In the genomic region with DNA sequence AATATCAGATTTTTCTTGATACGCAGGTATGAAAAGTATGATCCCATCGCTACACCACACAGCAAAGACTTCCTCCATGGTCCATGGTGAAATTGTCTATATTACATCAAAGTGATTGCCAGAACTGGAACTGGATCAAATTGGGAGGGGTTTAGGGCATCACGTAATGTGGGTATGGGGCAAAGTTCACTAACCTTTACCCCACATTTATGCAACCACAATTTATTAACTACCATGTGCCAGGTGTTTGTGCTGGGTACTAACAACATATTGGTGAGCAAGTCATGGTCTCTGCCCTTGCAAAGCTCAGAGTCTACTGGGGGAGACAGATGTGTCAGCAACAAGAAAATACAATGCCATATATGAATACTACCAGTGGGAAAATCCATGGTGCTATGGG, we compare ENCODE assay signal across 35 cellular contexts.
DNase-seq lines count a peak whose midpoint lies in the region; ATAC-seq, FAIRE-seq and TF ChIP-seq lines count a peak whose summit lies in the region.
"Had no signal": no experiment of that assay in that cellular context is flagged by ENCODE, and none has a peak within 500 bp of the region (broad histone marks: within the 10 kb centered on the region; RNA-seq: fewer than 3 reads in every experiment).

No MANE protein-coding gene starts in this region.

- peaks cover 7 to 26% (median 11%) of the 10 kb centered on the region in 4 donors for H3K4me1 ChIP-seq in liver (ENCODE audit: control insufficient read depth in 4 of 4, insufficient read depth in 4 of 4, low read length in 3 of 4)
- no peaks in the 10 kb centered on the region for H3K4me1 ChIP-seq in HepG2 (ENCODE audit: insufficient read depth, low read length)
- H3K4me1 ChIP-seq in right lobe of liver = peaks cover 0 to 6% (median 2%) of the 10 kb centered on the region in 4 donors
- no peaks in the 10 kb centered on the region for H3K4me1 ChIP-seq in small intestine (ENCODE audit: control insufficient read depth in 2 of 2, insufficient read depth in 1 of 2, low read depth in 1 of 2, low read length in 1 of 2)
- H3K4me1 ChIP-seq: A549; BE2C; BLaER1; BLaER1 treated with 17β-estradiol and CSF1 and Interleukin-3, amounts not matched to agents 10 nM and 100 nM; Caco-2 had no signal

- H3K79me2 ChIP-seq in HepG2 (ENCODE audit: insufficient read depth, low read length) = no peaks in the 10 kb centered on the region

- intact Hi-C loops in HepG2 (cut with micrococcal nuclease; ENCODE audit: unreplicated experiment) (no loop called here), right lobe of liver (cut with DNase I) (no loop called here), lower leg skin (cut with DNase I; ENCODE audit: low total_unique reads) (no loop called here)

- H3K27me3 ChIP-seq in liver (ENCODE audit: control insufficient read depth in 4 of 4, insufficient read depth in 4 of 4, low read length in 3 of 4) (no peaks in the 10 kb centered on the region), HepG2 (ENCODE audit: control insufficient read depth in 1 of 2, insufficient read depth in 2 of 2, low read length in 2 of 2) (no peaks in the 10 kb centered on the region; a peak in 1 of 5 replicates), right lobe of liver (no peaks in the 10 kb centered on the region), small intestine (ENCODE audit: control insufficient read depth in 2 of 2, insufficient read depth in 2 of 2, low read length in 2 of 2) (no peaks in the 10 kb centered on the region)
- H3K27me3 ChIP-seq: BE2C; BLaER1; BLaER1 treated with 17β-estradiol and CSF1 and Interleukin-3, amounts not matched to agents 10 nM and 100 nM had no signal

- no peak overlapping the region for H2AFZ ChIP-seq in HepG2 (ENCODE audit: low read length)

- H3K9me3 ChIP-seq in liver (ENCODE audit: control insufficient read depth in 4 of 4, low read length in 3 of 4) (no peaks in the 10 kb centered on the region), HepG2 (ENCODE audit: low read length) (no peaks in the 10 kb centered on the region), right lobe of liver (no peaks in the 10 kb centered on the region), small intestine (ENCODE audit: control insufficient read depth, low read depth) (no peaks in the 10 kb centered on the region)
- H3K9me3 ChIP-seq: A549; BE2C; BLaER1; BLaER1 treated with 17β-estradiol and CSF1 and Interleukin-3, amounts not matched to agents 10 nM and 100 nM; Caco-2 had no signal

- CTCF ChIA-PET in HepG2 (lab: Yijun Ruan, JAX; ENCODE audit: low intra/inter-chr PET ratio, low total read pairs) = no interaction called here

- H3K36me3 ChIP-seq in liver (ENCODE audit: control insufficient read depth in 4 of 4, insufficient read depth in 3 of 4, low read depth in 1 of 4, low read length in 3 of 4) (no peaks in the 10 kb centered on the region), HepG2 (replicated peaks in 1 of 2; ENCODE audit: control insufficient read depth in 1 of 2, insufficient read depth in 2 of 2, low read length in 2 of 2) (no peaks in the 10 kb centered on the region), right lobe of liver (no peaks in the 10 kb centered on the region), small intestine (ENCODE audit: control insufficient read depth in 2 of 2, insufficient read depth in 2 of 2, low read length in 2 of 2) (no peaks in the 10 kb centered on the region)
- H3K36me3 ChIP-seq: BE2C; BLaER1; BLaER1 treated with 17β-estradiol and CSF1 and Interleukin-3, amounts not matched to agents 10 nM and 100 nM had no signal

- H4K20me1 ChIP-seq in HepG2 (ENCODE audit: insufficient read depth, low read length) = no peaks in the 10 kb centered on the region
- H4K20me1 ChIP-seq: BLaER1; BLaER1 treated with 17β-estradiol and CSF1 and Interleukin-3, amounts not matched to agents 10 nM and 100 nM had no signal

- peak in 1 of 2 donors; percentile 36 for TF ChIP-seq RAD21 in liver (IDR thresholded peaks at IDR 0.05)
- no peak for TF ChIP-seq RAD21 in HepG2 (CRISPR knock-in tag; IDR thresholded peaks at IDR 0.05)

- no peak overlapping the region for H3K4me2 ChIP-seq in HepG2 (ENCODE audit: low read depth, low read length)
- H3K4me2 ChIP-seq: A549; BLaER1; BLaER1 treated with 17β-estradiol and CSF1 and Interleukin-3, amounts not matched to agents 10 nM and 100 nM had no signal

- no peak for TF ChIP-seq POLR2A in HepG2 (IDR thresholded peaks at IDR 0.05; ENCODE audit: insufficient read depth in 1 of 2, low read depth in 2 of 2, low read length in 2 of 2)
- TF ChIP-seq POLR2A in right lobe of liver (IDR thresholded peaks at IDR 0.05) = peak; percentile 16
- no peak for TF ChIP-seq POLR2A in lower leg skin (IDR thresholded peaks at IDR 0.05)

- no peak for ATAC-seq in HepG2
- ATAC-seq in left lobe of liver = peak; percentile 90
- peak; percentile 86 to 97 (median 94) for ATAC-seq in right lobe of liver
- ATAC-seq in GM19035 (IDR thresholded peaks at IDR 0.05; ENCODE audit: unreplicated experiment) = no peak
- ATAC-seq: A549; CD8-positive, alpha-beta T cell had no signal

- WGBS in liver = 68% methylated on average over 3 of the region's 3 CpGs
- WGBS in HepG2 (ENCODE audit: low lambda C conversion rate) = 50% methylated on average over 3 of the region's 3 CpGs
- WGBS in right lobe of liver (ENCODE audit: insufficient coverage, low coverage, low lambda C conversion rate, missing lambda C conversion rate) = 40% methylated on average over 3 of the region's 3 CpGs
- WGBS in small intestine, 3 donors = 56 to 75% (median 57%) methylated on average over 3 of the region's 3 CpGs
- WGBS in lower leg skin, 2 donors = 92 to 94% methylated on average over 3 of the region's 3 CpGs

- BruUV-seq in HepG2 (replicated peaks; lab: Mats Ljungman, UMichigan) = no TSS peak

- H3K27ac ChIP-seq in liver (ENCODE audit: low read depth in 1 of 2, low read length in 2 of 2) (peak overlapping the region; percentile 11 to 66), HepG2 (ENCODE audit: extremely low read length, insufficient read depth, low read length) (no peak overlapping the region), right lobe of liver (no peak overlapping the region), small intestine (ENCODE audit: low read depth in 1 of 2, low read length in 1 of 2) (no peak overlapping the region)
- H3K27ac ChIP-seq: 22Rv1; A549; BLaER1; BLaER1 treated with 17β-estradiol and CSF1 and Interleukin-3, amounts not matched to agents 10 nM and 100 nM; C4-2B had no signal

- no peak overlapping the region for H3K9ac ChIP-seq in liver (ENCODE audit: low read depth in 1 of 2, low read length in 2 of 2)
- H3K9ac ChIP-seq in HepG2 (ENCODE audit: insufficient read depth, low read depth, low read length) = no peak overlapping the region
- H3K9ac ChIP-seq: BLaER1; BLaER1 treated with 17β-estradiol and CSF1 and Interleukin-3, amounts not matched to agents 10 nM and 100 nM had no signal

- in situ Hi-C loops in HepG2 (cut with HindIII; ENCODE audit: extremely low pct_ligation_motif_present, low pct_unique_long_range_greater_than_20kb) (no loop called here), KBM-7 (cut with MboI; ENCODE audit: low pct_unique_long_range_greater_than_20kb, low sequenced_read_pairs) (no loop called here)

- H3K4me3 ChIP-seq in liver (ENCODE audit: low read depth in 1 of 3, low read length in 3 of 3) (no peak overlapping the region), HepG2 (replicated peaks in 1 of 3; ENCODE audit: insufficient read depth in 1 of 3, low read depth in 2 of 3, low read length in 3 of 3) (no peak overlapping the region), right lobe of liver (no peak overlapping the region), small intestine (ENCODE audit: low read depth in 1 of 2, low read length in 2 of 2) (no peak overlapping the region), lower leg skin (ENCODE audit: low read depth, poor library complexity, severe bottlenecking) (no peak overlapping the region)
- H3K4me3 ChIP-seq: A549; BLaER1; BLaER1 treated with 17β-estradiol and CSF1 and Interleukin-3, amounts not matched to agents 10 nM and 100 nM had no signal

- DNase-seq in HepG2 (ENCODE audit: low spot score) = no peak
- peak; percentile 48 for DNase-seq in left lobe of liver (ENCODE audit: low spot score)
- DNase-seq in right lobe of liver = peak in 1 of 3 donors; percentile 47
- peak; percentile 20 for DNase-seq in small intestine
- DNase-seq in lower leg skin (ENCODE audit: low spot score in 2 of 2) = no peak
- no peak for DNase-seq in KBM-7
- DNase-seq: 8988T; ACHN; AML-193; BE2C; C1 segment of cervical spinal cord; Caco-2; Calu3; CD4-positive, alpha-beta memory T cell; CD4-positive, alpha-beta T cell; CD4-positive, CD25-positive, alpha-beta regulatory T cell; CD8-positive, alpha-beta memory T cell; CD8-positive, alpha-beta T cell; COR-L47; DMS 273 treated with DMSO at 0.1 percent for 48 hours; DMS153; DMS53; DMS79; DMS79 treated with DMSO at 0.1 percent for 48 hours; DND-41; EL had no signal

- FAIRE-seq in HepG2 (lab: Jason Lieb, UNC) (no peak), small intestine (lab: Jason Lieb, UNC) (no peak)
- FAIRE-seq: A204.1, A549, D721Med had no signal

- no peak for TF ChIP-seq CTCF in liver (IDR thresholded peaks at IDR 0.05; ENCODE audit: low read depth, low read length, missing input control)
- no peak for TF ChIP-seq CTCF in HepG2 (CRISPR knock-in tag; IDR thresholded peaks at IDR 0.05)
- no peak for TF ChIP-seq CTCF in right lobe of liver (IDR thresholded peaks at IDR 0.05)
- TF ChIP-seq CTCF in lower leg skin (IDR thresholded peaks at IDR 0.05) = no peak

- TF ChIP-seq EP300 in HepG2 (IDR thresholded peaks at IDR 0.05; ENCODE audit: low read depth in 2 of 2, low read length in 2 of 2) (no peak), HepG2 (CRISPR knock-in tag; IDR thresholded peaks at IDR 0.05; ENCODE audit: borderline replicate concordance) (no peak)

- POLR2A ChIA-PET in HepG2 (lab: Yijun Ruan, JAX) = no interaction called here

TF ChIP-seq in liver, 16 proteins besides CTCF, POLR2A, EP300 and RAD21 (continues in another document):
- TF ChIP-seq SP1 (IDR thresholded peaks at IDR 0.05) = peak; percentile 81

TF ChIP-seq in HepG2, 621 proteins besides CTCF, POLR2A, EP300 and RAD21 (continues in another document):
- TF ChIP-seq ZNF550 (CRISPR knock-in tag; IDR thresholded peaks at IDR 0.05; ENCODE audit: borderline replicate concordance) = no peak
- no peak for TF ChIP-seq ZNF605 (CRISPR knock-in tag; IDR thresholded peaks at IDR 0.05)
- TF ChIP-seq PHF21A (CRISPR knock-in tag; IDR thresholded peaks at IDR 0.05) = no peak
- no peak for TF ChIP-seq ZNF124 (CRISPR knock-in tag; IDR thresholded peaks at IDR 0.05)
- TF ChIP-seq, protein P1, sequence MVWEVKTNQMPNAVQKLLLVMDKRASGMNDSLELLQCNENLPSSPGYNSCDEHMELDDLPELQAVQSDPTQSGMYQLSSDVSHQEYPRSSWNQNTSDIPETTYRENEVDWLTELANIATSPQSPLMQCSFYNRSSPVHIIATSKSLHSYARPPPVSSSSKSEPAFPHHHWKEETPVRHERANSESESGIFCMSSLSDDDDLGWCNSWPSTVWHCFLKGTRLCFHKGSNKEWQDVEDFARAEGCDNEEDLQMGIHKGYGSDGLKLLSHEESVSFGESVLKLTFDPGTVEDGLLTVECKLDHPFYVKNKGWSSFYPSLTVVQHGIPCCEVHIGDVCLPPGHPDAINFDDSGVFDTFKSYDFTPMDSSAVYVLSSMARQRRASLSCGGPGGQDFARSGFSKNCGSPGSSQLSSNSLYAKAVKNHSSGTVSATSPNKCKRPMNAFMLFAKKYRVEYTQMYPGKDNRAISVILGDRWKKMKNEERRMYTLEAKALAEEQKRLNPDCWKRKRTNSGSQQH (CRISPR knock-in tag; IDR thresholded peaks at IDR 0.05; ENCODE audit: low read depth) = no peak
- no peak for TF ChIP-seq ZNF224 (CRISPR knock-in tag; IDR thresholded peaks at IDR 0.05)

Comparison
In these comparisons a context has a peak if more than half of its experiments do, and no peak if none do; other contexts are left out.
1. H3K27ac ChIP-seq: peak in liver (2 of 2); none in HepG2 (single experiment), right lobe of liver (0 of 3) and small intestine (0 of 2).
2. ATAC-seq: peak in left lobe of liver (single experiment) and right lobe of liver (4 of 4); none in HepG2 (single experiment) and GM19035 (single experiment).
3. DNase-seq: peak in left lobe of liver (single experiment) and small intestine (single experiment); none in HepG2 (single experiment), lower leg skin (0 of 2) and KBM-7 (single experiment).